Comparison of ENCODE assay signal across 31 cellular contexts in the genomic region with DNA sequence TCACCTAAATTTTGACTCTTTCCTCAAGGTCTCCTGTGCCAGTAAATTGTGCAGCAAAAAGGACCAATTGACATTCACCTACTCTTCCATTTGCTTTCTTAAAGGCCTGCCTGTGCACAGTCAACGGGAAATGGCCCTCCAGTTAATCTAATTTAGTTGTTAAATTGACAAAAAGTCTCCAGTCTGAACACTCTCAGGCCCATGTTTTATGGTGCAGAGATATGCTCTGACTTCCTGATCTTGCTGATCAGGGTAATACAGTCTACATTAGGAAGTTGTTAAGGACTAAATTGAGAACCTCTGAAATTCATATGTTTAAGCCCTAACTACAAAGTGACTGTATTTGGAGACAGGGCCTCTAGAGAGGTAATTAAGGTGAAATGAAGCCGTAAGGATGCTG.
"Had no signal": no experiment of that assay in that cellular context is flagged by ENCODE, and none has a peak within 500 bp of the region (broad histone marks: within the 10 kb centered on the region; RNA-seq: fewer than 3 reads in every experiment).

No MANE protein-coding gene starts in this region.

- H3K36me3 ChIP-seq: heart right ventricle, left lung, lower lobe of right lung, pancreas, prostate gland, thyroid gland, upper lobe of left lung had no signal

- H3K4me1 Mint-ChIP-seq: activated CD4-positive, alpha-beta T cell treated with anti-CD3 and anti-CD28 coated beads for 36 hours; activated naive CD8-positive, alpha-beta T cell treated with anti-CD3 and anti-CD28 coated beads, Interleukin-2, amount 50 U/mL, for 24 hours; central memory CD8-positive, alpha-beta T cell; endodermal cell; stimulated activated effector memory CD8-positive, alpha-beta T cell treated with anti-CD3 and anti-CD28 coated beads, Interleukin-12 subunit alpha, Interleukin-12 subunit beta, amount 100 ng/mL, for 72 hours had no signal

- H3K4me3 ChIP-seq: heart right ventricle, left lung, lower lobe of right lung, pancreas, prostate gland, skin epidermis, thyroid gland, upper lobe of left lung had no signal

- H3K9me3 ChIP-seq: lower lobe of right lung, pancreas, prostate gland, thyroid gland, upper lobe of left lung had no signal

- H3K4me3 Mint-ChIP-seq: activated CD4-positive, alpha-beta T cell treated with anti-CD3 and anti-CD28 coated beads for 36 hours; activated naive CD8-positive, alpha-beta T cell treated with anti-CD3 and anti-CD28 coated beads, Interleukin-2, amount 50 U/mL, for 24 hours; activated T-helper 1 cell treated with anti-CD3 and anti-CD28 coated beads, Interleukin-12 subunit alpha, Interleukin-12 subunit beta, Interleukin-2, Interleukin-4 antibody, amounts not matched to agents 30 ng/mL and 10 ng/mL and 1 ng/mL, durations not matched to agents 14 hours and 24 hours and 36 hours; central memory CD8-positive, alpha-beta T cell; dendritic cell treated with granulocyte-macrophage colony-stimulating factor and Interleukin-4, amounts not matched to agents 40 ng/mL and 50 ng/mL, for 4 days; endodermal cell; nephron; stimulated activated effector memory CD8-positive, alpha-beta T cell treated with anti-CD3 and anti-CD28 coated beads, Interleukin-12 subunit alpha, Interleukin-12 subunit beta, amount 100 ng/mL, for 72 hours; stimulated activated naive CD8-positive, alpha-beta T cell treated with anti-CD3 and anti-CD28 coated beads, Interleukin-15, Interleukin-2, amounts not matched to agents 100 ng/mL and 50 ng/mL, for 24 hours had no signal

- H3K4me1 ChIP-seq: heart right ventricle, left lung, lower lobe of right lung, pancreas, prostate gland, thyroid gland, upper lobe of left lung had no signal

- H3K27ac Mint-ChIP-seq: activated CD4-positive, alpha-beta T cell treated with anti-CD3 and anti-CD28 coated beads for 36 hours; activated naive CD8-positive, alpha-beta T cell treated with anti-CD3 and anti-CD28 coated beads, Interleukin-2, amount 50 U/mL, for 24 hours; activated T-helper 1 cell treated with anti-CD3 and anti-CD28 coated beads, Interleukin-12 subunit alpha, Interleukin-12 subunit beta, Interleukin-2, Interleukin-4 antibody, amounts not matched to agents 30 ng/mL and 10 ng/mL and 1 ng/mL, durations not matched to agents 14 hours and 24 hours and 36 hours; dendritic cell treated with granulocyte-macrophage colony-stimulating factor and Interleukin-4, amounts not matched to agents 40 ng/mL and 50 ng/mL, for 4 days; endodermal cell; stimulated activated effector memory CD8-positive, alpha-beta T cell treated with anti-CD3 and anti-CD28 coated beads, Interleukin-12 subunit alpha, Interleukin-12 subunit beta, amount 100 ng/mL, for 72 hours; stimulated activated naive CD8-positive, alpha-beta T cell treated with anti-CD3 and anti-CD28 coated beads, Interleukin-15, Interleukin-2, amounts not matched to agents 100 ng/mL and 50 ng/mL, for 24 hours had no signal

- DNase-seq: activated CD4-positive, alpha-beta T cell treated with anti-CD3 and anti-CD28 coated beads for 36 hours; activated CD4-positive, CD25-positive, alpha-beta regulatory T cell; activated CD8-positive, alpha-beta memory T cell treated with anti-CD3 and anti-CD28 coated beads for 24 hours; activated gamma-delta T cell; activated naive CD4-positive, alpha-beta T cell treated with anti-CD3 and anti-CD28 coated beads, Interleukin-2, amount 50 U/mL, for 16 hours; activated naive CD8-positive, alpha-beta T cell treated with anti-CD3 and anti-CD28 coated beads, Interleukin-2, amount 50 U/mL, for 24 hours; activated T-cell treated with anti-CD3 and anti-CD28 coated beads, Interleukin-2, amount 50 U/mL, for 1 hour; amygdala; endodermal cell; foreskin melanocyte; heart right ventricle; kidney glomerular epithelial cell; left lung; lower lobe of right lung; mesendoderm; pancreas; retina; stimulated activated CD4-positive, alpha-beta T cell treated with anti-CD3 and anti-CD28 coated beads, Interleukin-4, amount 100 ng/mL, for 24 hours; substantia nigra; thyroid gland; upper lobe of left lung had no signal

- ATAC-seq: activated CD4-positive, alpha-beta T cell treated with anti-CD3 and anti-CD28 coated beads for 36 hours; activated naive CD8-positive, alpha-beta T cell treated with anti-CD3 and anti-CD28 coated beads, Interleukin-2, amount 50 U/mL, for 24 hours; esophagus mucosa; heart right ventricle; left lung; lower lobe of right lung; pancreas; sciatic nerve; stimulated activated effector memory CD8-positive, alpha-beta T cell treated with anti-CD3 and anti-CD28 coated beads, Interleukin-12 subunit alpha, Interleukin-12 subunit beta, amount 100 ng/mL, for 72 hours had no signal

- H3K27me3 ChIP-seq: heart right ventricle, left lung, pancreas, thyroid gland, upper lobe of left lung had no signal

- H3K9me3 Mint-ChIP-seq: activated naive CD8-positive, alpha-beta T cell treated with anti-CD3 and anti-CD28 coated beads, Interleukin-2, amount 50 U/mL, for 24 hours; central memory CD8-positive, alpha-beta T cell; stimulated activated effector memory CD8-positive, alpha-beta T cell treated with anti-CD3 and anti-CD28 coated beads, Interleukin-12 subunit alpha, Interleukin-12 subunit beta, amount 100 ng/mL, for 72 hours; stimulated activated naive CD8-positive, alpha-beta T cell treated with anti-CD3 and anti-CD28 coated beads, Interleukin-15, Interleukin-2, amounts not matched to agents 100 ng/mL and 50 ng/mL, for 24 hours had no signal

- H3K27me3 Mint-ChIP-seq: activated CD4-positive, alpha-beta T cell treated with anti-CD3 and anti-CD28 coated beads for 36 hours; activated naive CD8-positive, alpha-beta T cell treated with anti-CD3 and anti-CD28 coated beads, Interleukin-2, amount 50 U/mL, for 24 hours; central memory CD8-positive, alpha-beta T cell; dendritic cell treated with granulocyte-macrophage colony-stimulating factor and Interleukin-4, amounts not matched to agents 40 ng/mL and 50 ng/mL, for 4 days; stimulated activated naive CD8-positive, alpha-beta T cell treated with anti-CD3 and anti-CD28 coated beads, Interleukin-15, Interleukin-2, amounts not matched to agents 100 ng/mL and 50 ng/mL, for 24 hours had no signal

- H3K27ac ChIP-seq: heart right ventricle, left lung, lower lobe of right lung, pancreas, prostate gland, skin epidermis, thyroid gland, upper lobe of left lung had no signal

- H3K36me3 Mint-ChIP-seq: stimulated activated effector memory CD8-positive, alpha-beta T cell treated with anti-CD3 and anti-CD28 coated beads, Interleukin-12 subunit alpha, Interleukin-12 subunit beta, amount 100 ng/mL, for 72 hours had no signal
